ENCODE assay signal across 8 cellular contexts in the genomic region with DNA sequence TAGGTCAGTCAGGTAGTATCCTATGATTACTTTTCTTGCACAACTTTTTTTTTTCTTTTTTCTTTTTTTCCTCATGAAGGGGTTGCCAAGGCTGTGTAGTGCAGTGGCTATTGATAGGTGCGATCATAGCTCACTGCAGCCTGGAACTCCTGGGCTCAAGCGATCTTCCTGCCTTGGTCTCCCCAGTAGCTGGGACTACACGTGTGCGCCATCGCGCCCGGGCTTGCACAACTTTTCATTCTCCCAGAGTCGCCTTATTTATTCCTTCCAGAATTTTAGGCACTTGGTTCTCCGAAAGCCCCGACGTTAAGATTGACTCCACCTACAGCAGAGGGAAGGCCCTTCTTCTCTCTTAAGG. TPM values are rescaled to one million over a fixed set of nuclear protein-coding genes. Genes with fewer than 3 reads are reported as not detected.
DNase-seq lines count a peak whose midpoint lies in the region; ATAC-seq and TF ChIP-seq lines count a peak whose summit lies in the region.

No MANE protein-coding gene starts in this region.

- H3K36me3 ChIP-seq in HAP-1 (replicated peaks) (no peaks in the 10 kb centered on the region; the same call in 1 of the 2 replicates), hepatocyte (replicated peaks; ENCODE audit: insufficient read depth, low read depth) (peaks cover 8% of the 10 kb centered on the region), smooth muscle cell (ENCODE audit: low read depth) (peaks cover 19% of the 10 kb centered on the region)

- no peaks in the 10 kb centered on the region for H3K9me2 ChIP-seq in hepatocyte (replicated peaks; ENCODE audit: insufficient read depth)

- TF ChIP-seq CTCF in hepatocyte (IDR thresholded peaks at IDR 0.05; ENCODE audit: poor library complexity), result no peak
- no peak for TF ChIP-seq CTCF in smooth muscle cell (IDR thresholded peaks at IDR 0.05; ENCODE audit: borderline replicate concordance, insufficient read depth, poor library complexity, severe bottlenecking)

- peaks cover 54% of the 10 kb centered on the region for H3K36me3 Mint-ChIP-seq in activated T-helper 2 cell treated with anti-CD3 and anti-CD28 coated beads, Interferon-gamma antibody, Interleukin-2, Interleukin-4, amounts not matched to agents 10 μg/mL and 5 μg/mL and 100 μg/mL, durations not matched to agents 14 hours and 24 hours and 36 hours (ENCODE audit: low read depth)

- H3K4me2 ChIP-seq in hepatocyte, result peak overlapping the region; percentile 76
- H3K4me2 ChIP-seq in smooth muscle cell, result peak overlapping the region; percentile 88

- no peak overlapping the region for H3K9ac ChIP-seq in smooth muscle cell (ENCODE audit: low read depth)

- H3K27me3 ChIP-seq in HAP-1 (ENCODE audit: low read depth) (no peaks in the 10 kb centered on the region), hepatocyte (no peaks in the 10 kb centered on the region), smooth muscle cell (ENCODE audit: low read depth) (no peaks in the 10 kb centered on the region)

- H4K20me1 ChIP-seq in hepatocyte (ENCODE audit: insufficient read depth, poor library complexity, severe bottlenecking), result no peaks in the 10 kb centered on the region
- no peaks in the 10 kb centered on the region for H4K20me1 ChIP-seq in smooth muscle cell (ENCODE audit: low read depth)

- H3F3A ChIP-seq in smooth muscle cell (ENCODE audit: low read depth), result no peaks in the 10 kb centered on the region

- H3K27ac Mint-ChIP-seq in activated T-helper 2 cell treated with anti-CD3 and anti-CD28 coated beads, Interferon-gamma antibody, Interleukin-2, Interleukin-4, amounts not matched to agents 10 μg/mL and 5 μg/mL and 100 μg/mL, durations not matched to agents 14 hours and 24 hours and 36 hours, result peak overlapping the region; percentile 93

- peak overlapping the region; percentile 84 for H2AFZ ChIP-seq in hepatocyte
- H2AFZ ChIP-seq in smooth muscle cell (ENCODE audit: low read depth), result peak overlapping the region; percentile 96

- H3K9me3 ChIP-seq in HAP-1 (peaks cover 11% of the 10 kb centered on the region), hepatocyte (ENCODE audit: low read depth) (peaks cover 25% of the 10 kb centered on the region), smooth muscle cell (replicated peaks; ENCODE audit: low read depth) (peaks cover 14% of the 10 kb centered on the region)

- ATAC-seq in GM18870 (IDR thresholded peaks at IDR 0.05; ENCODE audit: unreplicated experiment), result no peak

- H3K4me1 ChIP-seq in HAP-1 (no peaks in the 10 kb centered on the region), hepatocyte (ENCODE audit: insufficient read depth) (peaks cover 5% of the 10 kb centered on the region), smooth muscle cell (ENCODE audit: low read depth) (peaks cover 4% of the 10 kb centered on the region)

- H3K4me1 Mint-ChIP-seq in activated T-helper 2 cell treated with anti-CD3 and anti-CD28 coated beads, Interferon-gamma antibody, Interleukin-2, Interleukin-4, amounts not matched to agents 10 μg/mL and 5 μg/mL and 100 μg/mL, durations not matched to agents 14 hours and 24 hours and 36 hours (ENCODE audit: low read depth), result peaks cover 15% of the 10 kb centered on the region

- in situ Hi-C loops in HAP-1 (cut with MboI; ENCODE audit: low sequenced_read_pairs), result no loop called here

- H3K9me3 Mint-ChIP-seq in activated T-helper 2 cell treated with anti-CD3 and anti-CD28 coated beads, Interferon-gamma antibody, Interleukin-2, Interleukin-4, amounts not matched to agents 10 μg/mL and 5 μg/mL and 100 μg/mL, durations not matched to agents 14 hours and 24 hours and 36 hours, result peaks cover 85% of the 10 kb centered on the region

- intact Hi-C loops in activated T-helper 2 cell treated with anti-CD3 and anti-CD28 coated beads, Interferon-gamma antibody, Interleukin-2, Interleukin-4, amounts not matched to agents 10 μg/mL and 5 μg/mL and 100 μg/mL, durations not matched to agents 14 hours and 24 hours and 36 hours (cut with micrococcal nuclease), result loop anchor here (5.0 kb wide), 1 partner anchor 246 kb away; a partner anchor contains a TSS

- peak overlapping the region; percentile 93 for H3K27ac ChIP-seq in hepatocyte
- H3K27ac ChIP-seq in smooth muscle cell (ENCODE audit: low read depth), result peak overlapping the region; percentile 28

- H3K27me3 Mint-ChIP-seq in activated T-helper 2 cell treated with anti-CD3 and anti-CD28 coated beads, Interferon-gamma antibody, Interleukin-2, Interleukin-4, amounts not matched to agents 10 μg/mL and 5 μg/mL and 100 μg/mL, durations not matched to agents 14 hours and 24 hours and 36 hours (ENCODE audit: low read depth), result no peaks in the 10 kb centered on the region

- H3K4me3 ChIP-seq in HAP-1, result peak overlapping the region; percentile 64
- H3K4me3 ChIP-seq in hepatocyte, result peak overlapping the region; percentile 71
- peak overlapping the region; percentile 77 for H3K4me3 ChIP-seq in smooth muscle cell

- H3K4me3 Mint-ChIP-seq in activated T-helper 2 cell treated with anti-CD3 and anti-CD28 coated beads, Interferon-gamma antibody, Interleukin-2, Interleukin-4, amounts not matched to agents 10 μg/mL and 5 μg/mL and 100 μg/mL, durations not matched to agents 14 hours and 24 hours and 36 hours (ENCODE audit: low read depth), result peak overlapping the region; percentile 97

- 26% methylated on average over 11 of the region's 11 CpGs for WGBS in hepatocyte (ENCODE audit: low lambda C conversion rate, missing lambda C conversion rate)
- WGBS in smooth muscle cell (ENCODE audit: low lambda C conversion rate), result 23% methylated on average over 11 of the region's 11 CpGs

- H3K79me2 ChIP-seq in hepatocyte (peaks cover 22% of the 10 kb centered on the region), smooth muscle cell (ENCODE audit: low read depth) (peaks cover 14% of the 10 kb centered on the region)

- DNase-seq in HAP-1 (ENCODE audit: low spot score in 2 of 2) (no peak), hepatocyte (ENCODE audit: low spot score) (no peak), smooth muscle cell (lab: John Stamatoyannopoulos, UW; ENCODE audit: unreplicated experiment) (no peak), NCI-H1930 (lab: John Stamatoyannopoulos, UW) (no peak), activated gamma-delta T cell (lab: John Stamatoyannopoulos, UW) (no peak)
- no peak for DNase-seq in activated T-helper 2 cell treated with anti-CD3 and anti-CD28 coated beads, Interferon-gamma antibody, Interleukin-2, Interleukin-4, amounts not matched to agents 10 μg/mL and 5 μg/mL and 100 μg/mL, durations not matched to agents 14 hours and 24 hours and 36 hours (ENCODE audit: low spot score)
- DNase-seq in activated CD4-positive, alpha-beta T cell treated with anti-CD3 and anti-CD28 coated beads, Interleukin-2, amount 50 U/mL, for 1 hour, result no peak

RNA-seq across cellular contexts. Expression of a gene that starts 0.9 kb away (rescaled TPM):
- total RNA-seq in activated T-helper 2 cell treated with anti-CD3 and anti-CD28 coated beads, Interferon-gamma antibody, Interleukin-2, Interleukin-4, amounts not matched to agents 10 μg/mL and 5 μg/mL and 100 μg/mL, durations not matched to agents 14 hours and 24 hours and 36 hours, result 3.6 and 3.8 TPM in 2 replicates
- total RNA-seq in hepatocyte (4.3 and 6.5 TPM in 2 replicates), smooth muscle cell (3.9 and 6.3 TPM in 2 replicates)
- polyA plus RNA-seq in hepatocyte (3.8 and 5.2 TPM in 2 replicates), smooth muscle cell (3.5 and 3.8 TPM in 2 replicates)

RNA-seq across cellular contexts. Expression of a gene that starts 21.6 kb away (rescaled TPM):
- 11.8 and 12.1 TPM in 2 replicates for total RNA-seq in activated T-helper 2 cell treated with anti-CD3 and anti-CD28 coated beads, Interferon-gamma antibody, Interleukin-2, Interleukin-4, amounts not matched to agents 10 μg/mL and 5 μg/mL and 100 μg/mL, durations not matched to agents 14 hours and 24 hours and 36 hours
- total RNA-seq in hepatocyte (13.6 and 16.0 TPM in 2 replicates), smooth muscle cell (6.1 and 8.7 TPM in 2 replicates)
- polyA plus RNA-seq in hepatocyte (4.9 and 8.6 TPM in 2 replicates), smooth muscle cell (3.2 and 4.1 TPM in 2 replicates)

RNA-seq across cellular contexts. Expression of a gene that starts 38.7 kb away (rescaled TPM):
- 5.8 and 6.0 TPM in 2 replicates for total RNA-seq in activated T-helper 2 cell treated with anti-CD3 and anti-CD28 coated beads, Interferon-gamma antibody, Interleukin-2, Interleukin-4, amounts not matched to agents 10 μg/mL and 5 μg/mL and 100 μg/mL, durations not matched to agents 14 hours and 24 hours and 36 hours
- total RNA-seq in hepatocyte, result 10.4 and 16.3 TPM in 2 replicates
- polyA plus RNA-seq in hepatocyte, result 7.4 and 11.1 TPM in 2 replicates
- 5.8 and 20.3 TPM in 2 replicates for total RNA-seq in smooth muscle cell
- polyA plus RNA-seq in smooth muscle cell, result 4.8 and 6.5 TPM in 2 replicates
